Comparison of ENCODE assay signal across 8 cellular contexts in genomic region chr12:93591137-93591868, GRCh38. TPM values are rescaled to one million over a fixed set of nuclear protein-coding genes. Genes with fewer than 3 reads are reported as not detected.
DNase-seq lines count a peak whose midpoint lies in the region; ATAC-seq, FAIRE-seq and TF ChIP-seq lines count a peak whose summit lies in the region.

No MANE protein-coding gene starts in this region.

- H3K9me3 ChIP-seq in DND-41 (ENCODE audit: insufficient read depth, low read length, severe bottlenecking) = no peaks in the 10 kb centered on the region
- no peaks in the 10 kb centered on the region for H3K9me3 ChIP-seq in HUES6 (ENCODE audit: control insufficient read depth, insufficient read depth, low read depth, low read length)
- H3K9me3 ChIP-seq in SK-N-MC (ENCODE audit: low read depth, low read length) = no peaks in the 10 kb centered on the region
- H3K9me3 ChIP-seq in K562 (replicated peaks; ENCODE audit: control insufficient read depth, insufficient read depth, low read depth, low read length) = no peaks in the 10 kb centered on the region
- H3K9me3 ChIP-seq in psoas muscle = no peaks in the 10 kb centered on the region

- H3K4me1 ChIP-seq in DND-41 (ENCODE audit: insufficient read depth, low read length) = peaks cover 89% of the 10 kb centered on the region
- H3K4me1 ChIP-seq in HUES6 (ENCODE audit: control insufficient read depth, insufficient read depth, low read length) = peaks cover 20% of the 10 kb centered on the region
- H3K4me1 ChIP-seq in K562 (replicated peaks in 1 of 2; ENCODE audit: control insufficient read depth in 2 of 2, insufficient read depth in 2 of 2, low read length in 2 of 2) = peaks cover 4 to 14% of the 10 kb centered on the region in 2 experiments
- H3K4me1 ChIP-seq in psoas muscle = peaks cover 6% of the 10 kb centered on the region

- WGBS in K562 (ENCODE audit: insufficient coverage, low coverage, missing lambda C conversion rate) = 0% methylated on average over 37 of the region's 37 CpGs
- 1 to 2% (median 1%) methylated on average over 37 of the region's 37 CpGs for WGBS in psoas muscle, 3 donors

- no peaks in the 10 kb centered on the region for H3K79me2 ChIP-seq in DND-41 (ENCODE audit: insufficient read depth, low read length)
- no peaks in the 10 kb centered on the region for H3K79me2 ChIP-seq in K562 (ENCODE audit: control insufficient read depth, insufficient read depth, low read length)

- peak overlapping the region; percentile 72 for H3K4me2 ChIP-seq in DND-41 (ENCODE audit: insufficient read depth, low read length)
- H3K4me2 ChIP-seq in K562 (ENCODE audit: insufficient read depth, low read length) = peak overlapping the region; percentile 78

- POLR2A ChIA-PET in K562 (lab: Yijun Ruan, JAX) = interaction anchor here (1.0 to 4.8 kb wide), 7 partner anchors 8 to 150 kb away, joined by 3 to 23 read pairs (median 7); partner anchors contain the start of gene SOCS2

- FAIRE-seq in K562 (lab: Jason Lieb, UNC) = peak; percentile 15

- in situ Hi-C loops in K562 (cut with MboI) = no loop called here

- H4K20me1 ChIP-seq in DND-41 (ENCODE audit: insufficient read depth, low read length) = no peaks in the 10 kb centered on the region
- H4K20me1 ChIP-seq in K562 (replicated peaks; ENCODE audit: control insufficient read depth, insufficient read depth, low read length) = no peaks in the 10 kb centered on the region

- H3K9me1 ChIP-seq in K562 (ENCODE audit: control insufficient read depth, insufficient read depth, low read length) = no peaks in the 10 kb centered on the region

- H3K36me3 ChIP-seq in DND-41 (ENCODE audit: insufficient read depth, low read length) (no peaks in the 10 kb centered on the region), HUES6 (ENCODE audit: control insufficient read depth, insufficient read depth, low read length) (no peaks in the 10 kb centered on the region), SK-N-MC (ENCODE audit: insufficient read depth, low read length) (no peaks in the 10 kb centered on the region), K562 (ENCODE audit: control insufficient read depth, insufficient read depth, low read length) (no peaks in the 10 kb centered on the region), psoas muscle (ENCODE audit: insufficient read depth in 1 of 2, low read depth in 1 of 2) (no peaks in the 10 kb centered on the region)

- TF ChIP-seq CTCF in DND-41 (IDR thresholded peaks at IDR 0.05; ENCODE audit: borderline replicate concordance, extremely low read depth, low read length, poor library complexity, severe bottlenecking) (no peak), K562 (IDR thresholded peaks at IDR 0.05 in 2 of 3, conservative IDR thresholded peaks at IDR 0.05 in 1 of 3; ENCODE audit: insufficient read depth in 2 of 3, low read depth in 1 of 3, low read length in 3 of 3) (no peak), psoas muscle (IDR thresholded peaks at IDR 0.05) (no peak)

- DNase-seq in DND-41 (peak; percentile 79), SK-N-MC (ENCODE audit: low read depth, low spot score) (no peak), K562 (ENCODE audit: extremely low read depth in 1 of 4, low spot score in 3 of 4) (peak; percentile 54 to 85 (median 68)), hypothalamus (lab: John Stamatoyannopoulos, UW) (peak in 46 of 51 donors; percentile 8 to 81 (median 54)), psoas muscle (peak; percentile 78 to 88), NCI-H2107 (lab: John Stamatoyannopoulos, UW) (no peak)

- H3K27ac ChIP-seq in DND-41 (ENCODE audit: low read length) = peak overlapping the region; percentile 90
- H3K27ac ChIP-seq in HUES6 (ENCODE audit: low read depth, low read length) = peak overlapping the region; percentile 15; the same call in 1 of the 2 replicates
- H3K27ac ChIP-seq in SK-N-MC = no peak overlapping the region
- peak overlapping the region; percentile 85 for H3K27ac ChIP-seq in K562 (ENCODE audit: extremely low read depth, low read depth, low read length)
- H3K27ac ChIP-seq in psoas muscle = peak overlapping the region; percentile 72

- TF ChIP-seq POLR2A in K562 (conservative IDR thresholded peaks at IDR 0.05) = peak; percentile 88

- H3K27me3 ChIP-seq in DND-41 (ENCODE audit: insufficient read depth, low read length, poor library complexity) (no peaks in the 10 kb centered on the region), HUES6 (ENCODE audit: control insufficient read depth, insufficient read depth, low read length) (peaks cover 8% of the 10 kb centered on the region; the same call in 1 of the 2 replicates), K562 (ENCODE audit: control insufficient read depth in 2 of 2, insufficient read depth in 2 of 2, low read length in 2 of 2) (no peaks in the 10 kb centered on the region), psoas muscle (ENCODE audit: insufficient read depth in 3 of 3, low read length in 2 of 3) (no peaks in the 10 kb centered on the region)

- intact Hi-C loops in K562 (cut with micrococcal nuclease) = loop anchor here (1.0 to 5.0 kb wide), 3 partner anchors 86 to 171 kb away; partner anchors contain the start of gene CRADD
- intact Hi-C loops in psoas muscle (cut with DNase I) = loop anchor here in 1 of 2 donors (5.0 kb wide), 2 partner anchors 86 to 151 kb away; partner anchors contain the start of gene CRADD

- H3K4me3 ChIP-seq in DND-41 (ENCODE audit: low read depth in 1 of 2, low read length in 2 of 2) (peak overlapping the region; percentile 36 to 65), HUES6 (ENCODE audit: low read depth, low read length) (peak overlapping the region; percentile 69), SK-N-MC (peak overlapping the region; percentile 82), K562 (peak overlapping the region; percentile 49), psoas muscle (peak overlapping the region; percentile 72)

- H3K9ac ChIP-seq in DND-41 (ENCODE audit: low read depth, low read length) (peak overlapping the region; percentile 70), HUES6 (ENCODE audit: low read length) (peak overlapping the region; percentile 81), SK-N-MC (ENCODE audit: insufficient read length) (peak overlapping the region; percentile 38), K562 (ENCODE audit: insufficient read depth in 1 of 2, low read depth in 2 of 2, low read length in 2 of 2) (peak overlapping the region; percentile 84 to 91)

- TF ChIP-seq EP300 in K562 (IDR thresholded peaks at IDR 0.05; ENCODE audit: low read length) = peak; percentile 53

- TF ChIP-seq RAD21 in K562 (CRISPR knock-in tag; conservative IDR thresholded peaks at IDR 0.05 in 1 of 2, IDR thresholded peaks at IDR 0.05 in 1 of 2) = peak in 1 of 2 experiments; percentile 28; a peak in 1 of 4 replicates

- ATAC-seq in DND-41 (ENCODE audit: insufficient read depth, low read depth) (peak; percentile 67), GM21515 (IDR thresholded peaks at IDR 0.05; ENCODE audit: unreplicated experiment) (peak; percentile 88), K562 (peak; percentile 84), psoas muscle (peak; percentile 88 to 92 (median 88))

- CTCF ChIA-PET in K562 (lab: Yijun Ruan, JAX; ENCODE audit: low intra/inter-chr PET ratio) = no interaction called here

- BruUV-seq in K562 (replicated peaks; lab: Mats Ljungman, UMichigan) = TSS peak; percentile 94

- H2AFZ ChIP-seq in DND-41 (ENCODE audit: low read depth, low read length) (peak overlapping the region; percentile 76), K562 (ENCODE audit: low read depth, low read length) (peak overlapping the region; percentile 93)

TF ChIP-seq in K562, 482 proteins besides CTCF, POLR2A, EP300 and RAD21 (continues in another document):
- no peak for TF ChIP-seq STAT5B (CRISPR knock-in tag; IDR thresholded peaks at IDR 0.05)
- no peak for TF ChIP-seq HMG20A (CRISPR knock-in tag; conservative IDR thresholded peaks at IDR 0.05)
- no peak for TF ChIP-seq BRF2 (IDR thresholded peaks at IDR 0.05; ENCODE audit: borderline replicate concordance, insufficient read depth, insufficient read length)
- TF ChIP-seq SMAD3 (CRISPR knock-in tag; conservative IDR thresholded peaks at IDR 0.05) = 0 out of 2 replicates have a peak, but pooled peaks have one; percentile 37
- no peak for TF ChIP-seq ZNF717 (CRISPR knock-in tag; IDR thresholded peaks at IDR 0.05)
- 0 out of 4 replicates have a peak, but pooled peaks of 1 of the 2 experiments have one; percentile 54 for TF ChIP-seq SRF (CRISPR knock-in tag; IDR thresholded peaks at IDR 0.05)
- no peak for TF ChIP-seq BRCA1 (IDR thresholded peaks at IDR 0.05)
- TF ChIP-seq BRCA1 (CRISPR knock-in tag; IDR thresholded peaks at IDR 0.05) = no peak
- peak; percentile 49 for TF ChIP-seq DPF2 (IDR thresholded peaks at IDR 0.05)

RNA-seq across cellular contexts. Expression of gene SOCS2, which starts 18.8 kb away (rescaled TPM):
- 86.5 and 141 TPM in 2 replicates for total RNA-seq in K562 (2011; cell fraction: chromatin; rRNA removed; ENCODE audit: low replicate concordance)
- total RNA-seq in K562 (2011; cell fraction: nucleolus; rRNA removed) = 70.0 and 75.7 TPM in 2 replicates
- 87.0 and 111 TPM in 2 replicates for total RNA-seq in K562 (2011; cell fraction: nucleoplasm; rRNA removed)
- 140 and 162 TPM in 2 replicates for total RNA-seq in K562 (2014; rRNA removed)
- 95.8 and 106 TPM in 2 replicates for total RNA-seq in K562 (2014; rRNA removed; fragmentation: Illumina TruSeq; extraction: Trizol)
- total RNA-seq in K562 (2015; rRNA removed; fragmentation: Illumina TruSeq; extraction: Trizol) = 144 and 150 TPM in 2 replicates
- 90.4 and 92.2 TPM in 2 replicates for total RNA-seq in K562 (2021)
- 95.5 and 98.7 TPM in 2 replicates for polyA plus RNA-seq in K562 (2011; rRNA removed)
- polyA plus RNA-seq in K562 (2011; cell fraction: cytosol; rRNA removed) = 78.1 and 92.3 TPM in 2 replicates
- 131 and 154 TPM in 2 replicates for polyA plus RNA-seq in K562 (2011; cell fraction: nucleus; rRNA removed)
- 96.0 and 204 TPM in 2 replicates for polyA plus RNA-seq in K562 (2012)
- polyA plus RNA-seq in K562 (2014; fragmentation: Illumina TruSeq; extraction: Trizol) = 122 and 149 TPM in 2 replicates
- 10 to 100 TPM; 37.0 to 37.8 TPM for polyA plus RNA-seq in K562 (2014; fragmentation: Nextera tagmentation; extraction: Ambion mirVana)
- 135 and 156 TPM in 2 replicates for polyA plus RNA-seq in K562 (2014; rRNA removed)
- polyA minus RNA-seq in K562 (2011; rRNA and poly(A)+ RNA removed) = 49.6 and 59.2 TPM in 2 replicates
- polyA minus RNA-seq in K562 (2011; cell fraction: cytosol; rRNA and poly(A)+ RNA removed) = 41.8 and 47.4 TPM in 2 replicates
- polyA minus RNA-seq in K562 (2011; cell fraction: nucleus; rRNA and poly(A)+ RNA removed) = 58.6 and 82.4 TPM in 2 replicates
- 10 to 100 TPM in 1 of 4 donors, 1 to 10 TPM in 3; 2.9 to 10.6 (median 6.6) TPM for total RNA-seq in psoas muscle
- 1 to 10 TPM; 3.2 to 4.7 (median 3.4) TPM for polyA plus RNA-seq in psoas muscle

Comparison
In these comparisons a context has a peak if more than half of its experiments do, and no peak if none do; other contexts are left out.
1. DNase-seq: peak in DND-41 (single experiment), K562 (4 of 4), hypothalamus (46 of 51) and psoas muscle (2 of 2); none in SK-N-MC (single experiment) and NCI-H2107 (single experiment).
2. RNA of gene SOCS2, which starts 18.8 kb away (total RNA-seq): 70.0 to 162 TPM in K562; 2.9 to 10.6 TPM in psoas muscle; every median in the first group is over 4 times any median in the second.
3. Peak in every context shown above with its lines, with median percentiles within 50 percentile points of each other: ATAC-seq, H3K4me3 ChIP-seq and H3K9ac ChIP-seq.